Comparison of ENCODE assay signal across 9 cellular contexts in genomic region chr2:218893349-218894167, GRCh38. TPM values are rescaled to one million over a fixed set of nuclear protein-coding genes. Genes with fewer than 3 reads are reported as not detected.
DNase-seq lines count a peak whose midpoint lies in the region; ATAC-seq and TF ChIP-seq lines count a peak whose summit lies in the region.
"Had no signal": no experiment of that assay in that cellular context is flagged by ENCODE, and none has a peak within 500 bp of the region (broad histone marks: within the 10 kb centered on the region; RNA-seq: fewer than 3 reads in every experiment).

No MANE protein-coding gene starts in this region.

- H3K4me3 ChIP-seq in BE2C (ENCODE audit: low read depth, low read length) (peak overlapping the region; percentile 59), HUES48 (ENCODE audit: low read depth, low read length) (peak overlapping the region; percentile 54; the same call in 1 of the 2 replicates), astrocyte of the cerebellum (ENCODE audit: low read depth, low read length) (peak overlapping the region; percentile 18)

- DNase-seq in BE2C (no peak), astrocyte of the cerebellum (ENCODE audit: low read depth) (no peak), naive B cell (no peak), DMS114 treated with DMSO at 0.1 percent for 48 hours (lab: John Stamatoyannopoulos, UW; ENCODE audit: unreplicated experiment) (no peak), NCI-H524 (lab: John Stamatoyannopoulos, UW) (no peak), H4 (ENCODE audit: low spot score) (no peak)
- DNase-seq: NCI-H1436 treated with DMSO at 0.1 percent for 48 hours had no signal

- H3K27me3 Mint-ChIP-seq in naive B cell: peaks cover 0 to 5% (median 0%) of the 10 kb centered on the region in 3 donors

- H3K4me1 Mint-ChIP-seq in naive B cell: peaks cover 61 to 66% (median 63%) of the 10 kb centered on the region in 3 donors

- peak overlapping the region; percentile 97 to 100 (median 100) for H3K27ac Mint-ChIP-seq in naive B cell

- in situ Hi-C loops in astrocyte of the cerebellum (cut with HindIII; ENCODE audit: low sequenced_read_pairs): no loop called here

- TF ChIP-seq CTCF in BE2C (IDR thresholded peaks at IDR 0.05; ENCODE audit: low read depth, low read length) (no peak), astrocyte of the cerebellum (IDR thresholded peaks at IDR 0.05; ENCODE audit: low read depth, low read length, missing control alignments) (no peak)

- H3K36me3 ChIP-seq in BE2C (no peaks in the 10 kb centered on the region), HUES48 (ENCODE audit: control insufficient read depth, insufficient read depth, low read length) (no peaks in the 10 kb centered on the region)

- no peak overlapping the region for H3K27ac ChIP-seq in HUES48 (ENCODE audit: low read depth, low read length)

- H3K4me1 ChIP-seq in BE2C (peaks cover 27% of the 10 kb centered on the region), HUES48 (ENCODE audit: control insufficient read depth, insufficient read depth, low read length) (peaks cover 36% of the 10 kb centered on the region)

- H3K9me3 ChIP-seq in BE2C: no peaks in the 10 kb centered on the region
- H3K9me3 ChIP-seq in HUES48 (ENCODE audit: control insufficient read depth, insufficient read depth, low read length): no peaks in the 10 kb centered on the region

- no peaks in the 10 kb centered on the region for H3K36me3 Mint-ChIP-seq in naive B cell

- no peak overlapping the region for H3K9ac ChIP-seq in HUES48 (ENCODE audit: low read depth, low read length)

- H3K9me3 Mint-ChIP-seq in naive B cell: no peaks in the 10 kb centered on the region

- peak overlapping the region; percentile 77 to 94 (median 88) for H3K4me3 Mint-ChIP-seq in naive B cell

- ATAC-seq in naive B cell (ENCODE audit: low read depth in 2 of 2) (no peak), HG03139 (IDR thresholded peaks at IDR 0.05; ENCODE audit: unreplicated experiment) (no peak)

- H3K27me3 ChIP-seq in BE2C (peaks cover 12% of the 10 kb centered on the region), HUES48 (ENCODE audit: control insufficient read depth, insufficient read depth, low read length) (peaks cover 100% of the 10 kb centered on the region)

RNA-seq across cellular contexts. Expression of gene WNT10A, which starts 12.9 kb away (rescaled TPM):
- polyA plus RNA-seq in BE2C (2012; ENCODE audit: insufficient read depth, insufficient read length, low read depth): 8.7 TPM
- polyA plus RNA-seq in naive B cell (ENCODE audit: low read depth in 6 of 6): 10 to 100 TPM in 3 of 6 donors, 1 to 10 TPM in 3; 6.4 to 23.9 (median 10.7) TPM
- 0.12 TPM in 1 of 2 replicates, not detected in the other for total RNA-seq in H4 (2014; rRNA removed; shearing (Covaris generic))

RNA-seq across cellular contexts. Expression of gene WNT6, which starts 34.0 kb away (rescaled TPM):
- 103 TPM for polyA plus RNA-seq in BE2C (2012; ENCODE audit: insufficient read depth, insufficient read length, low read depth)
- polyA plus RNA-seq in naive B cell (ENCODE audit: low read depth in 6 of 6): under 1 TPM in 4 of 6 donors, not detected in 2; 0.44 to 0.79 (median 0.57) TPM
- total RNA-seq in H4 (2014; rRNA removed; shearing (Covaris generic)): 0.21 and 2.1 TPM in 2 replicates
